8 cellular contexts compared by ENCODE assay signal in the genomic region with DNA sequence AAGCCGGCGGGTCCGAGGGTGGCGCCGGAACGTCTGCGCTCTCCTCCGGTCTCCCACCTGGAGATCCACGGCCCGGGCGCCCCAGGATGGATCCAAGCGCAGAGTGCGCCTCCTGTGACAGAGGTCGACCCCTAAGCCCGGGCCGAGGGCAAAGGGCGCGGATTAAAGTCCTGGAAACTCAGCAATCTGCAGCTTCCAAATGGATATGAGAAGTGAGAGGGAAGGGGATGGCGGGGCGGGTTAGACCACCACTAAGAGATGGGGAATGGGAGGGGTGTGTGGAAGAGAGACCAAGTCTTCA. TPM values are rescaled to one million over a fixed set of nuclear protein-coding genes. Genes with fewer than 3 reads are reported as not detected.
DNase-seq lines count a peak whose midpoint lies in the region; ATAC-seq and TF ChIP-seq lines count a peak whose summit lies in the region.

No MANE protein-coding gene starts in this region.

- H3K27ac Mint-ChIP-seq in CD8-positive, alpha-beta memory T cell: peak overlapping the region in 7 of 8 donors; percentile 50 to 95 (median 87)

- POLR2A ChIA-PET in CD8-positive, alpha-beta memory T cell (lab: Charles Lee): interaction anchor here (1.1 to 4.1 kb wide), 4 partner anchors 14 to 237 kb away, joined by 6 to 45 read pairs (median 20); a partner anchor contains a TSS

- no peaks in the 10 kb centered on the region for H3K27me3 ChIP-seq in CD8-positive, alpha-beta memory T cell (ENCODE audit: insufficient read depth, low read length, poor library complexity, severe bottlenecking)
- H3K27me3 ChIP-seq in RWPE2 (ENCODE audit: insufficient read depth, poor library complexity, severe bottlenecking): no peaks in the 10 kb centered on the region
- no peaks in the 10 kb centered on the region for H3K27me3 ChIP-seq in parathyroid adenoma (ENCODE audit: control insufficient read depth, insufficient read depth, low read length)

- H3K4me1 Mint-ChIP-seq in CD8-positive, alpha-beta memory T cell: peaks cover 48 to 64% (median 54%) of the 10 kb centered on the region in 3 donors

- H3K36me3 ChIP-seq in CD8-positive, alpha-beta memory T cell (ENCODE audit: insufficient read depth, low read length): no peaks in the 10 kb centered on the region
- H3K36me3 ChIP-seq in RWPE2 (ENCODE audit: low read depth) (peaks cover 15% of the 10 kb centered on the region), parathyroid adenoma (ENCODE audit: control insufficient read depth, insufficient read depth, low read length) (no peaks in the 10 kb centered on the region)

- H3K4me1 ChIP-seq in CD8-positive, alpha-beta memory T cell (ENCODE audit: insufficient read depth, low read length): peaks cover 52% of the 10 kb centered on the region
- no peaks in the 10 kb centered on the region for H3K4me1 ChIP-seq in RWPE2 (ENCODE audit: insufficient read depth, poor library complexity, severe bottlenecking)
- H3K4me1 ChIP-seq in parathyroid adenoma: peaks cover 26% of the 10 kb centered on the region

- H3K4me3 ChIP-seq in CD8-positive, alpha-beta memory T cell (ENCODE audit: low read length): peak overlapping the region; percentile 64
- peak overlapping the region; percentile 79 for H3K4me3 ChIP-seq in RWPE2 (ENCODE audit: severe bottlenecking)
- H3K4me3 ChIP-seq in fibroblast of mammary gland (ENCODE audit: control insufficient read depth, low read depth, low read length): peak overlapping the region; percentile 90
- H3K4me3 ChIP-seq in parathyroid adenoma (ENCODE audit: low read depth, low read length): peak overlapping the region; percentile 65

- DNase-seq in CD8-positive, alpha-beta memory T cell: no peak
- DNase-seq in RWPE2 (ENCODE audit: low spot score) (no peak), fibroblast of mammary gland (ENCODE audit: low read depth) (no peak), NOMO-1 treated with DMSO at 0.1 percent for 48 hours (lab: John Stamatoyannopoulos, UW; ENCODE audit: unreplicated experiment) (no peak), NK-92 (lab: John Stamatoyannopoulos, UW; ENCODE audit: unreplicated experiment) (no peak), SIG-M5 (lab: John Stamatoyannopoulos, UW) (no peak)

- ATAC-seq in RWPE2 (ENCODE audit: low read depth) (no peak), GM19455 (IDR thresholded peaks at IDR 0.05; ENCODE audit: unreplicated experiment) (no peak)

- peak overlapping the region; percentile 91 for H3K4me2 ChIP-seq in parathyroid adenoma (ENCODE audit: low read length)

- H3K9me3 ChIP-seq in CD8-positive, alpha-beta memory T cell (ENCODE audit: low read length): no peaks in the 10 kb centered on the region
- H3K9me3 ChIP-seq in RWPE2 (ENCODE audit: severe bottlenecking) (no peaks in the 10 kb centered on the region), parathyroid adenoma (ENCODE audit: control insufficient read depth, low read length) (no peaks in the 10 kb centered on the region)

- H3K36me3 Mint-ChIP-seq in CD8-positive, alpha-beta memory T cell: peaks cover 3 to 23% (median 3%) of the 10 kb centered on the region in 3 donors

- H3K27ac ChIP-seq in CD8-positive, alpha-beta memory T cell (ENCODE audit: low read depth, low read length): peak overlapping the region; percentile 39
- H3K27ac ChIP-seq in RWPE2 (ENCODE audit: poor library complexity, severe bottlenecking) (peak overlapping the region; percentile 38), parathyroid adenoma (no peak overlapping the region)

- H3K9me3 Mint-ChIP-seq in CD8-positive, alpha-beta memory T cell: no peaks in the 10 kb centered on the region

- peak overlapping the region; percentile 16 to 87 (median 78) for H3K4me3 Mint-ChIP-seq in CD8-positive, alpha-beta memory T cell

- CTCF ChIA-PET in CD8-positive, alpha-beta memory T cell (lab: Charles Lee): interaction anchor here (1.1 to 4.3 kb wide), 7 partner anchors 9 to 73 kb away, joined by 3 to 40 read pairs (median 8); a partner anchor contains a TSS

- TF ChIP-seq CTCF in RWPE2 (IDR thresholded peaks at IDR 0.05; ENCODE audit: poor library complexity, severe bottlenecking) (no peak), fibroblast of mammary gland (conservative IDR thresholded peaks at IDR 0.05; ENCODE audit: control insufficient read depth, insufficient read depth, low read depth, low read length) (no peak), parathyroid adenoma (IDR thresholded peaks at IDR 0.05) (no peak)

- no peak overlapping the region for H3K9ac ChIP-seq in parathyroid adenoma

- peaks cover 0 to 1% of the 10 kb centered on the region in 2 donors for H3K27me3 Mint-ChIP-seq in CD8-positive, alpha-beta memory T cell

- H2AFZ ChIP-seq in parathyroid adenoma: peak overlapping the region; percentile 98

- no peaks in the 10 kb centered on the region for H3K79me2 ChIP-seq in parathyroid adenoma

RNA-seq across cellular contexts. Expression of a gene that starts 0.7 kb away (rescaled TPM):
- total RNA-seq in CD8-positive, alpha-beta memory T cell: 10 to 100 TPM; 33.2 to 34.7 TPM
- polyA plus RNA-seq in CD8-positive, alpha-beta memory T cell: 18.8 TPM

RNA-seq across cellular contexts. Expression of a gene that starts 15.7 kb away (rescaled TPM):
- total RNA-seq in CD8-positive, alpha-beta memory T cell: 10 to 100 TPM; 15.1 to 15.8 TPM
- polyA plus RNA-seq in CD8-positive, alpha-beta memory T cell: 9.4 TPM

RNA-seq across cellular contexts. Expression of a gene that starts 15.8 kb away (rescaled TPM):
- total RNA-seq in CD8-positive, alpha-beta memory T cell: under 1 TPM in 1 of 2 experiments, not detected in 1; 0.13 TPM
- polyA plus RNA-seq in CD8-positive, alpha-beta memory T cell: 0.46 TPM

RNA-seq across cellular contexts. Expression of a gene that starts 26.8 kb away (rescaled TPM):
- total RNA-seq in CD8-positive, alpha-beta memory T cell: 10 to 100 TPM; 19.5 to 19.9 TPM
- 7.5 TPM for polyA plus RNA-seq in CD8-positive, alpha-beta memory T cell
